ENCODE assay signal across 8 cellular contexts in the genomic region with DNA sequence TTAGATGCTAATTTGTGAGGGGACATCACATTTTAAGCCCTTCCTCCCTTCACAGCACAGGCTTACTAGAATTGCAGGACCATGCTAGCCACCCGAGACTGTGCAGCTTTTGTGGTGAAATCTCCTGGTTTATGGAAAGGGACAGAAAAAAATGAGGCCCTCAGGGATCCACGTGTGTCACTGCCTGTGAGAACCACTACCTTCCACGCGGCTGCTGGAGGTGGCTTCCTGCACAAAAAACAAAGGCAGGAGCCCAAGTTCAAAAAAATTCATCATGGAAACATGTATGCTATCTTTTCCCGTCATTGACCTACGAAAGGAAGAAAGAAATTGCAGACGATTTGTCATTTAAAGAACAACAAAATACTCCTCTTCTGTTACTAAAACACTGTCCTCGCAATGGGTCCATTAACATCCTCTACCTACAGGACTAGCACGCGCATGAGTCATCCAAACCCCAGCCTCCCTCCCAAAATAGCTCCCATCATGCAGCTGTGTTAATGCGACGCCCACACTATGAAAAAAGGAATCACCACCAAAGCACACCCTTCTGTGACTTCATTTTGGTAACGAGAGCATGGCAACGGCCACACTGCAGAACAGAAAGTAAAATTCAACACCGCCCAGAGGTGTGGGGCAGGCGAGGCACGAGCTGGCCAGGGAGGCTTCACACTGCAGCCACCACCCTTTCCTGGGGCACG. TPM values are rescaled to one million over a fixed set of nuclear protein-coding genes. Genes with fewer than 3 reads are reported as not detected.
DNase-seq lines count a peak whose midpoint lies in the region; ATAC-seq and TF ChIP-seq lines count a peak whose summit lies in the region.

No MANE protein-coding gene starts in this region.

- peaks cover 50% of the 10 kb centered on the region for H3K4me1 Mint-ChIP-seq in WTC11

- H3K4me3 Mint-ChIP-seq in WTC11 = 0 out of 2 replicates have a peak overlapping the region, but pooled peaks have one; percentile 5

- H3K27ac Mint-ChIP-seq in WTC11 = peak overlapping the region; percentile 51

- H3K27me3 Mint-ChIP-seq in WTC11 (ENCODE audit: low read depth) = no peaks in the 10 kb centered on the region

- H3K9me3 Mint-ChIP-seq in WTC11 = no peaks in the 10 kb centered on the region

- peak; percentile 35 for DNase-seq in GM19238 (ENCODE audit: insufficient read length, low spot score)
- DNase-seq in WTC11 (ENCODE audit: low spot score) = no peak
- DNase-seq in effector CD4-positive, alpha-beta T cell = peak; percentile 41
- peak; percentile 25 to 27 for DNase-seq in stimulated activated CD4-positive, alpha-beta T cell treated with anti-CD3 and anti-CD28 coated beads, Interleukin-15, amount 100 ng/mL, for 1 hour (ENCODE audit: low read depth in 1 of 2, low spot score in 1 of 2)
- no peak for DNase-seq in NCI-H1092 (lab: John Stamatoyannopoulos, UW)
- no peak for DNase-seq in NCI-H2081 treated with DMSO at 0.1 percent for 48 hours (lab: John Stamatoyannopoulos, UW)
- no peak for DNase-seq in DMS 273 treated with DMSO at 0.1 percent for 48 hours (lab: John Stamatoyannopoulos, UW)

- POLR2A ChIA-PET in WTC11 (lab: Charles Lee) = interaction anchor here (1.6 kb wide), 1 partner anchor 86 kb away, joined by 5 read pairs; a partner anchor contains a TSS

- ATAC-seq in HG03066 (IDR thresholded peaks at IDR 0.05; ENCODE audit: low read depth, unreplicated experiment) (peak; percentile 97), WTC11 (no peak)

- no peak for TF ChIP-seq CTCF in WTC11 (IDR thresholded peaks at IDR 0.05)

- CTCF ChIA-PET in WTC11 (lab: Charles Lee) = interaction anchor here (2.0 kb wide), 1 partner anchor 32 kb away, joined by 7 read pairs; no protein-coding TSS in a partner anchor

- H3K36me3 Mint-ChIP-seq in WTC11 = peaks cover 2% of the 10 kb centered on the region; the same call in 1 of the 2 replicates

TF ChIP-seq in WTC11, 78 proteins besides CTCF, POLR2A, EP300 and RAD21 (continues in another document):
- TF ChIP-seq, protein P1, sequence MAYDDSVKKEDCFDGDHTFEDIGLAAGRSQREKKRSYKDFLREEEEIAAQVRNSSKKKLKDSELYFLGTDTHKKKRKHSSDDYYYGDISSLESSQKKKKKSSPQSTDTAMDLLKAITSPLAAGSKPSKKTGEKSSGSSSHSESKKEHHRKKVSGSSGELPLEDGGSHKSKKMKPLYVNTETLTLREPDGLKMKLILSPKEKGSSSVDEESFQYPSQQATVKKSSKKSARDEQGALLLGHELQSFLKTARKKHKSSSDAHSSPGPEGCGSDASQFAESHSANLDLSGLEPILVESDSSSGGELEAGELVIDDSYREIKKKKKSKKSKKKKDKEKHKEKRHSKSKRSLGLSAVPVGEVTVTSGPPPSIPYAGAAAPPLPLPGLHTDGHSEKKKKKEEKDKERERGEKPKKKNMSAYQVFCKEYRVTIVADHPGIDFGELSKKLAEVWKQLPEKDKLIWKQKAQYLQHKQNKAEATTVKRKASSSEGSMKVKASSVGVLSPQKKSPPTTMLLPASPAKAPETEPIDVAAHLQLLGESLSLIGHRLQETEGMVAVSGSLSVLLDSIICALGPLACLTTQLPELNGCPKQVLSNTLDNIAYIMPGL (CRISPR knock-in tag; IDR thresholded peaks at IDR 0.05) = no peak
- TF ChIP-seq, protein P2, sequence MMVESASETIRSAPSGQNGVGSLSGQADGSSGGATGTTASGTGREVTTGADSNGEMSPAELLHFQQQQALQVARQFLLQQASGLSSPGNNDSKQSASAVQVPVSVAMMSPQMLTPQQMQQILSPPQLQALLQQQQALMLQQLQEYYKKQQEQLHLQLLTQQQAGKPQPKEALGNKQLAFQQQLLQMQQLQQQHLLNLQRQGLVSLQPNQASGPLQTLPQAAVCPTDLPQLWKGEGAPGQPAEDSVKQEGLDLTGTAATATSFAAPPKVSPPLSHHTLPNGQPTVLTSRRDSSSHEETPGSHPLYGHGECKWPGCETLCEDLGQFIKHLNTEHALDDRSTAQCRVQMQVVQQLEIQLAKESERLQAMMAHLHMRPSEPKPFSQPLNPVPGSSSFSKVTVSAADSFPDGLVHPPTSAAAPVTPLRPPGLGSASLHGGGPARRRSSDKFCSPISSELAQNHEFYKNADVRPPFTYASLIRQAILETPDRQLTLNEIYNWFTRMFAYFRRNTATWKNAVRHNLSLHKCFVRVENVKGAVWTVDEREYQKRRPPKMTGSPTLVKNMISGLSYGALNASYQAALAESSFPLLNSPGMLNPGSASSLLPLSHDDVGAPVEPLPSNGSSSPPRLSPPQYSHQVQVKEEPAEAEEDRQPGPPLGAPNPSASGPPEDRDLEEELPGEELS (CRISPR knock-in tag; IDR thresholded peaks at IDR 0.05) = no peak
- TF ChIP-seq ZNF396 (CRISPR knock-in tag; IDR thresholded peaks at IDR 0.05; ENCODE audit: borderline replicate concordance) (no peak), ZNF263 (CRISPR knock-in tag; IDR thresholded peaks at IDR 0.05; ENCODE audit: low read depth) (no peak), ZNF121 (CRISPR knock-in tag; IDR thresholded peaks at IDR 0.05) (no peak), ZNF671 (CRISPR knock-in tag; IDR thresholded peaks at IDR 0.05) (no peak), MYBL2 (CRISPR knock-in tag; IDR thresholded peaks at IDR 0.05) (no peak), SOX15 (CRISPR knock-in tag; IDR thresholded peaks at IDR 0.05) (no peak), TEAD4 (CRISPR knock-in tag; IDR thresholded peaks at IDR 0.05) (no peak), TEAD1 (CRISPR knock-in tag; IDR thresholded peaks at IDR 0.05) (no peak)
- TF ChIP-seq, protein P3, sequence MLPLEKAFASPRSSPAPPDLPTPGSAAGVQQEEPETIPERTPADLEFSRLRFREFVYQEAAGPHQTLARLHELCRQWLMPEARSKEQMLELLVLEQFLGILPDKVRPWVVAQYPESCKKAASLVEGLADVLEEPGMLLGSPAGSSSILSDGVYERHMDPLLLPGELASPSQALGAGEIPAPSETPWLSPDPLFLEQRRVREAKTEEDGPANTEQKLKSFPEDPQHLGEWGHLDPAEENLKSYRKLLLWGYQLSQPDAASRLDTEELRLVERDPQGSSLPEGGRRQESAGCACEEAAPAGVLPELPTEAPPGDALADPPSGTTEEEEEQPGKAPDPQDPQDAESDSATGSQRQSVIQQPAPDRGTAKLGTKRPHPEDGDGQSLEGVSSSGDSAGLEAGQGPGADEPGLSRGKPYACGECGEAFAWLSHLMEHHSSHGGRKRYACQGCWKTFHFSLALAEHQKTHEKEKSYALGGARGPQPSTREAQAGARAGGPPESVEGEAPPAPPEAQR (CRISPR knock-in tag; IDR thresholded peaks at IDR 0.05) = no peak
- TF ChIP-seq, protein P4, sequence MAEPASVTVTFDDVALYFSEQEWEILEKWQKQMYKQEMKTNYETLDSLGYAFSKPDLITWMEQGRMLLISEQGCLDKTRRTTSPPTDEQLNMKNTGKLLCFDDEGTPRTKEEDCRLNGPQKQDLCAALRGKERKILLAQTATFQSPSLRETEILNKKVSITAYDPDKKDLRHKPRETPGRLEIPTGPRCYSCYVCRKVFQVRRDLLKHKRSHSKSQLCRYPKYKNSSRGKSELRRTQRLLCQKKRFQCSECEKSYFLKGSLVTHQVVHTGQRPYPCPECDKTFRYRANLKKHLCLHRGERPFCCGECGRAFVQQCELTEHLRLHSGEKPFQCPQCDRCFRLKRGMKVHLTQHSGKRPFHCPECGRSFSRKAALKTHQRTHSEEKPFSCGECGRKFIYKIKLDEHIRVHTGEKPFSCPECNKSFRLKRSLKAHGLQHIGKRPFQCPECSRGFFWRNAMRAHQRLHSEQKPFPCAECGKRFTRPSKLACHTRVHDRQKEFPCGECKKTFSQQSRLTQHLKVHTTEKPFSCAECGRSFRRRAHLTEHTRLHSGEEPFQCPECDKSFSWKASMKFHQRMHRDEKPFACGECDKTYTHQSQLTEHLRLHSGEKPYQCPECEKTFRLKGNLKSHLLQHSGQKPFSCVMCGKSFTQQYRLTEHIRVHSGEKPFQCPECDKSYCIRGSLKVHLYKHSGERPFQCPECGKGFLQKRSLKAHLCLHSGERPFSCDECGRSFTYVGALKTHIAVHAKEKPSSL (CRISPR knock-in tag; conservative IDR thresholded peaks at IDR 0.05) = no peak
- TF ChIP-seq, protein P5, sequence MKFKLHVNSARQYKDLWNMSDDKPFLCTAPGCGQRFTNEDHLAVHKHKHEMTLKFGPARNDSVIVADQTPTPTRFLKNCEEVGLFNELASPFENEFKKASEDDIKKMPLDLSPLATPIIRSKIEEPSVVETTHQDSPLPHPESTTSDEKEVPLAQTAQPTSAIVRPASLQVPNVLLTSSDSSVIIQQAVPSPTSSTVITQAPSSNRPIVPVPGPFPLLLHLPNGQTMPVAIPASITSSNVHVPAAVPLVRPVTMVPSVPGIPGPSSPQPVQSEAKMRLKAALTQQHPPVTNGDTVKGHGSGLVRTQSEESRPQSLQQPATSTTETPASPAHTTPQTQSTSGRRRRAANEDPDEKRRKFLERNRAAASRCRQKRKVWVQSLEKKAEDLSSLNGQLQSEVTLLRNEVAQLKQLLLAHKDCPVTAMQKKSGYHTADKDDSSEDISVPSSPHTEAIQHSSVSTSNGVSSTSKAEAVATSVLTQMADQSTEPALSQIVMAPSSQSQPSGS (CRISPR knock-in tag; IDR thresholded peaks at IDR 0.05; ENCODE audit: borderline replicate concordance, low read depth) = no peak
- TF ChIP-seq, protein P6, sequence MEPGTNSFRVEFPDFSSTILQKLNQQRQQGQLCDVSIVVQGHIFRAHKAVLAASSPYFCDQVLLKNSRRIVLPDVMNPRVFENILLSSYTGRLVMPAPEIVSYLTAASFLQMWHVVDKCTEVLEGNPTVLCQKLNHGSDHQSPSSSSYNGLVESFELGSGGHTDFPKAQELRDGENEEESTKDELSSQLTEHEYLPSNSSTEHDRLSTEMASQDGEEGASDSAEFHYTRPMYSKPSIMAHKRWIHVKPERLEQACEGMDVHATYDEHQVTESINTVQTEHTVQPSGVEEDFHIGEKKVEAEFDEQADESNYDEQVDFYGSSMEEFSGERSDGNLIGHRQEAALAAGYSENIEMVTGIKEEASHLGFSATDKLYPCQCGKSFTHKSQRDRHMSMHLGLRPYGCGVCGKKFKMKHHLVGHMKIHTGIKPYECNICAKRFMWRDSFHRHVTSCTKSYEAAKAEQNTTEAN (CRISPR knock-in tag; IDR thresholded peaks at IDR 0.05) = no peak
- TF ChIP-seq, protein P7, sequence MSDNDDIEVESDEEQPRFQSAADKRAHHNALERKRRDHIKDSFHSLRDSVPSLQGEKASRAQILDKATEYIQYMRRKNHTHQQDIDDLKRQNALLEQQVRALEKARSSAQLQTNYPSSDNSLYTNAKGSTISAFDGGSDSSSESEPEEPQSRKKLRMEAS (CRISPR knock-in tag; IDR thresholded peaks at IDR 0.05) = no peak
- TF ChIP-seq, protein P8, sequence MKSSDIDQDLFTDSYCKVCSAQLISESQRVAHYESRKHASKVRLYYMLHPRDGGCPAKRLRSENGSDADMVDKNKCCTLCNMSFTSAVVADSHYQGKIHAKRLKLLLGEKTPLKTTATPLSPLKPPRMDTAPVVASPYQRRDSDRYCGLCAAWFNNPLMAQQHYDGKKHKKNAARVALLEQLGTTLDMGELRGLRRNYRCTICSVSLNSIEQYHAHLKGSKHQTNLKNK (CRISPR knock-in tag; IDR thresholded peaks at IDR 0.05) = no peak

RNA-seq across cellular contexts. Expression of a gene that starts 45.7 kb away (rescaled TPM):
- 0.30 to 0.79 TPM (median 0.53 TPM) in 3 replicates for total RNA-seq in WTC11 (2021)

Comparison
In these comparisons a context has a peak if more than half of its experiments do, and no peak if none do; other contexts are left out.
1. DNase-seq: peak in GM19238 (single experiment), effector CD4-positive, alpha-beta T cell (single experiment) and stimulated activated CD4-positive, alpha-beta T cell treated with anti-CD3 and anti-CD28 coated beads, Interleukin-15, amount 100 ng/mL, for 1 hour (2 of 2); none in WTC11 (single experiment), NCI-H1092 (single experiment), NCI-H2081 treated with DMSO at 0.1 percent for 48 hours (single experiment) and DMS 273 treated with DMSO at 0.1 percent for 48 hours (single experiment).